In genomic region chr10:61047011-61047410, GRCh38 we compare ENCODE assay signal across 25 cellular contexts.
DNase-seq lines count a peak whose midpoint lies in the region; ATAC-seq and TF ChIP-seq lines count a peak whose summit lies in the region.
"Had no signal": no experiment of that assay in that cellular context is flagged by ENCODE, and none has a peak within 500 bp of the region (broad histone marks: within the 10 kb centered on the region; RNA-seq: fewer than 3 reads in every experiment).

No MANE protein-coding gene starts in this region.

- CTCF ChIA-PET in PC-3 (lab: Charles Lee) = no interaction called here
- CTCF ChIA-PET in activated CD4-positive, alpha-beta T cell treated with anti-CD3 and anti-CD28 coated beads for 36 hours (lab: Charles Lee) = no interaction called here

- H3K27ac Mint-ChIP-seq in nephron progenitor cell = peak overlapping the region; percentile 23
- no peak overlapping the region for H3K27ac Mint-ChIP-seq in activated CD4-positive, alpha-beta T cell treated with anti-CD3 and anti-CD28 coated beads for 36 hours
- H3K27ac Mint-ChIP-seq: CD4-positive, alpha-beta T cell; HFFc6; T-cell had no signal

- H3K4me3 Mint-ChIP-seq in nephron progenitor cell = no peak overlapping the region
- no peak overlapping the region for H3K4me3 Mint-ChIP-seq in activated CD4-positive, alpha-beta T cell treated with anti-CD3 and anti-CD28 coated beads for 36 hours
- H3K4me3 Mint-ChIP-seq: CD4-positive, alpha-beta T cell; HFFc6; T-cell had no signal

- intact Hi-C loops in PC-3 (cut with micrococcal nuclease) = no loop called here
- intact Hi-C loops in activated CD4-positive, alpha-beta T cell treated with anti-CD3 and anti-CD28 coated beads for 36 hours (cut with DNase I, micrococcal nuclease) = no loop called here

- no peak for TF ChIP-seq CTCF in PC-3 (conservative IDR thresholded peaks at IDR 0.05; ENCODE audit: low read depth, low read length)
- TF ChIP-seq CTCF in fibroblast of pulmonary artery (IDR thresholded peaks at IDR 0.05; ENCODE audit: low read length, missing control alignments) = no peak
- TF ChIP-seq CTCF in nephron progenitor cell (IDR thresholded peaks at IDR 0.05) = no peak

- H3K36me3 ChIP-seq in PC-3 (ENCODE audit: low read depth, low read length) = no peaks in the 10 kb centered on the region
- no peaks in the 10 kb centered on the region for H3K36me3 ChIP-seq in SJCRH30
- H3K36me3 ChIP-seq: BLaER1 had no signal

- DNase-seq in EL (peak; percentile 15), PC-3 (peak; percentile 53), fibroblast of pulmonary artery (ENCODE audit: low read depth) (peak; percentile 17), nephron progenitor cell (no peak), SK-N-DZ (ENCODE audit: low spot score) (no peak), SJCRH30 (no peak)
- no peak for DNase-seq in activated CD4-positive, alpha-beta T cell treated with anti-CD3 and anti-CD28 coated beads for 36 hours
- DNase-seq: ACHN; CD4-positive, alpha-beta T cell; COR-L47; DND-41; HFFc6; KBM-7; NCI-H1092 treated with DMSO at 0.1 percent for 48 hours; NCI-H1436 treated with DMSO at 0.1 percent for 48 hours; NCI-H1930; NCI-H226; NCI-H510A treated with DMSO at 0.1 percent for 48 hours; NCI-H748 treated with DMSO at 0.1 percent for 48 hours; SHP77 treated with DMSO at 0.1 percent for 48 hours; T-cell had no signal

- H3F3A ChIP-seq in PC-3 (ENCODE audit: low read length, unreplicated experiment) = no peaks in the 10 kb centered on the region

- H3K4me1 ChIP-seq in PC-3 (ENCODE audit: insufficient read depth, low read length) (no peaks in the 10 kb centered on the region; the same call in 1 of the 2 replicates), SJCRH30 (no peaks in the 10 kb centered on the region)
- H3K4me1 ChIP-seq: BLaER1 had no signal

- no peaks in the 10 kb centered on the region for H3K9me3 Mint-ChIP-seq in nephron progenitor cell
- H3K9me3 Mint-ChIP-seq in activated CD4-positive, alpha-beta T cell treated with anti-CD3 and anti-CD28 coated beads for 36 hours (ENCODE audit: low read depth) = no peaks in the 10 kb centered on the region
- H3K9me3 Mint-ChIP-seq: CD4-positive, alpha-beta T cell; HFFc6; T-cell had no signal

- no peak overlapping the region for H3K27ac ChIP-seq in PC-3 (ENCODE audit: low read length)
- no peak overlapping the region for H3K27ac ChIP-seq in SJCRH30
- H3K27ac ChIP-seq: BLaER1, HL-60, RWPE1 had no signal

- no peak overlapping the region for H3K4me3 ChIP-seq in PC-3 (ENCODE audit: low read length)
- H3K4me3 ChIP-seq in fibroblast of pulmonary artery (replicated peaks; ENCODE audit: low read depth, low read length) = no peak overlapping the region
- no peak overlapping the region for H3K4me3 ChIP-seq in SJCRH30
- H3K4me3 ChIP-seq: BLaER1 had no signal

- H4K20me1 ChIP-seq in PC-3 (ENCODE audit: low read length) = no peaks in the 10 kb centered on the region
- H4K20me1 ChIP-seq: BLaER1 had no signal

- H3K27me3 ChIP-seq in PC-3 (ENCODE audit: low read length) (peaks cover 16% of the 10 kb centered on the region; the same call in 1 of the 2 replicates), SJCRH30 (no peaks in the 10 kb centered on the region)
- H3K27me3 ChIP-seq: BLaER1 had no signal

- H3K79me2 ChIP-seq in PC-3 (ENCODE audit: low read length) = no peaks in the 10 kb centered on the region

- H3K9me3 ChIP-seq in PC-3 (ENCODE audit: low read length) (no peaks in the 10 kb centered on the region), SJCRH30 (replicated peaks) (no peaks in the 10 kb centered on the region)
- H3K9me3 ChIP-seq: BLaER1 had no signal

- POLR2A ChIA-PET in PC-3 (lab: Charles Lee; ENCODE audit: unreplicated experiment) = interaction anchor here (0.5 kb wide), 1 partner anchor 118 kb away, joined by 7 read pairs; no protein-coding TSS in a partner anchor
- POLR2A ChIA-PET in activated CD4-positive, alpha-beta T cell treated with anti-CD3 and anti-CD28 coated beads for 36 hours (lab: Charles Lee) = no interaction called here

- peak; percentile 48 for ATAC-seq in PC-3
- no peak for ATAC-seq in activated CD4-positive, alpha-beta T cell treated with anti-CD3 and anti-CD28 coated beads for 36 hours
- ATAC-seq: HepG2, T-cell had no signal

- H2AFZ ChIP-seq in PC-3 (ENCODE audit: low read length) = no peak overlapping the region

- H3K9me2 ChIP-seq in PC-3 (replicated peaks; ENCODE audit: low read length) = no peaks in the 10 kb centered on the region

- H3K4me1 Mint-ChIP-seq in nephron progenitor cell = peaks cover 11% of the 10 kb centered on the region
- no peaks in the 10 kb centered on the region for H3K4me1 Mint-ChIP-seq in activated CD4-positive, alpha-beta T cell treated with anti-CD3 and anti-CD28 coated beads for 36 hours
- H3K4me1 Mint-ChIP-seq: T-cell had no signal

- no peak overlapping the region for H3K9ac ChIP-seq in PC-3 (ENCODE audit: low read length)
- H3K9ac ChIP-seq: BLaER1 had no signal

- no peaks in the 10 kb centered on the region for H3K27me3 Mint-ChIP-seq in nephron progenitor cell (ENCODE audit: low read depth, poor library complexity)
- peaks cover 1% of the 10 kb centered on the region for H3K27me3 Mint-ChIP-seq in activated CD4-positive, alpha-beta T cell treated with anti-CD3 and anti-CD28 coated beads for 36 hours
- H3K27me3 Mint-ChIP-seq: CD4-positive, alpha-beta T cell had no signal

- H3K4me2 ChIP-seq in PC-3 (ENCODE audit: low read length) = no peak overlapping the region
- H3K4me2 ChIP-seq: BLaER1 had no signal

- BruUV-seq in PC-3 (replicated peaks; lab: Mats Ljungman, UMichigan) = no TSS peak

- H3K36me3 Mint-ChIP-seq in nephron progenitor cell (ENCODE audit: low read depth) = no peaks in the 10 kb centered on the region
- no peaks in the 10 kb centered on the region for H3K36me3 Mint-ChIP-seq in activated CD4-positive, alpha-beta T cell treated with anti-CD3 and anti-CD28 coated beads for 36 hours (ENCODE audit: low read depth)
- H3K36me3 Mint-ChIP-seq: T-cell had no signal

Comparison
In these comparisons a context has a peak if more than half of its experiments do, and no peak if none do; other contexts are left out.
1. DNase-seq: peak in EL (single experiment), PC-3 (single experiment) and fibroblast of pulmonary artery (single experiment); none in nephron progenitor cell (single experiment), SK-N-DZ (single experiment), SJCRH30 (0 of 2) and activated CD4-positive, alpha-beta T cell treated with anti-CD3 and anti-CD28 coated beads for 36 hours (single experiment).